In genomic region chr1:2547210-2548067, GRCh38 we compare ENCODE assay signal across 7 cellular contexts. TPM values are rescaled to one million over a fixed set of nuclear protein-coding genes. Genes with fewer than 3 reads are reported as not detected.
DNase-seq lines count a peak whose midpoint lies in the region; ATAC-seq, FAIRE-seq and TF ChIP-seq lines count a peak whose summit lies in the region.

No MANE protein-coding gene starts in this region.

- no peaks in the 10 kb centered on the region for H3K27me3 ChIP-seq in astrocyte (ENCODE audit: insufficient read depth, low read length)
- H3K27me3 ChIP-seq in lung (ENCODE audit: control insufficient read depth, insufficient read depth) = no peaks in the 10 kb centered on the region
- peaks cover 0 to 18% (median 12%) of the 10 kb centered on the region in 5 donors for H3K27me3 ChIP-seq in subcutaneous abdominal adipose tissue (ENCODE audit: control insufficient read depth in 5 of 5, insufficient read depth in 4 of 5, low read length in 5 of 5)

- H3K36me3 Mint-ChIP-seq in astrocyte (ENCODE audit: low read depth, unreplicated experiment) = no peaks in the 10 kb centered on the region

- peak; percentile 60 for TF ChIP-seq POLR2A in GM19193 (IDR thresholded peaks at IDR 0.05; ENCODE audit: extremely low read depth, insufficient read depth, insufficient read length)

- no peaks in the 10 kb centered on the region for H3K79me2 ChIP-seq in astrocyte (ENCODE audit: insufficient read depth, low read length)

- H3K4me1 ChIP-seq in astrocyte (ENCODE audit: insufficient read depth, low read length) = peaks cover 35% of the 10 kb centered on the region
- H3K4me1 ChIP-seq in lung (ENCODE audit: control insufficient read depth in 2 of 2, insufficient read depth in 2 of 2, low read length in 2 of 2) = peaks cover 3 to 16% of the 10 kb centered on the region in 2 donors
- H3K4me1 ChIP-seq in subcutaneous abdominal adipose tissue (ENCODE audit: control insufficient read depth in 5 of 5, insufficient read depth in 5 of 5, low read length in 5 of 5) = peaks cover 3 to 73% (median 60%) of the 10 kb centered on the region in 5 donors

- no peak for FAIRE-seq in astrocyte (lab: Jason Lieb, UNC)
- FAIRE-seq in frontal cortex (lab: Jason Lieb, UNC) = no peak

- H3K4me1 Mint-ChIP-seq in astrocyte (ENCODE audit: low read depth, unreplicated experiment) = no peaks in the 10 kb centered on the region

- peak; percentile 55 to 59 for DNase-seq in NOMO-1 (lab: John Stamatoyannopoulos, UW; ENCODE audit: unreplicated experiment in 2 of 2)
- DNase-seq in astrocyte (ENCODE audit: low read depth) = no peak
- DNase-seq in lung (ENCODE audit: low spot score) = no peak
- DNase-seq in frontal cortex (ENCODE audit: low spot score in 2 of 2) = no peak

- peak overlapping the region; percentile 76 for H3K4me3 Mint-ChIP-seq in astrocyte (ENCODE audit: unreplicated experiment)

- H3K27ac Mint-ChIP-seq in astrocyte (ENCODE audit: unreplicated experiment) = no peak overlapping the region

- H3K9ac ChIP-seq in astrocyte (ENCODE audit: low read length) (peak overlapping the region; percentile 62), subcutaneous abdominal adipose tissue (ENCODE audit: low read length in 5 of 5) (peak overlapping the region in 3 of 5 donors; percentile 58 to 70 (median 60))

- H2AFZ ChIP-seq in astrocyte (ENCODE audit: low read depth, low read length) = peak overlapping the region; percentile 61

- H3K27me3 Mint-ChIP-seq in astrocyte (ENCODE audit: low read depth, unreplicated experiment) = peaks cover 6% of the 10 kb centered on the region

- WGBS in lung, 2 donors = 9 to 15% methylated on average over 27 of the region's 27 CpGs

- TF ChIP-seq CTCF in astrocyte (IDR thresholded peaks at IDR 0.05; ENCODE audit: insufficient read depth, low read depth, low read length) = no peak
- no peak for TF ChIP-seq CTCF in lung (IDR thresholded peaks at IDR 0.05; ENCODE audit: control extremely low read depth, extremely low read depth)

- H3K9me3 ChIP-seq in astrocyte (ENCODE audit: insufficient read depth, low read depth, low read length) (no peaks in the 10 kb centered on the region), lung (ENCODE audit: control insufficient read depth in 2 of 2, insufficient read depth in 1 of 2, low read length in 1 of 2) (no peaks in the 10 kb centered on the region), subcutaneous abdominal adipose tissue (ENCODE audit: control insufficient read depth in 5 of 5, low read length in 5 of 5) (no peaks in the 10 kb centered on the region)

- H3K27ac ChIP-seq in astrocyte (ENCODE audit: low read depth, low read length) = no peak overlapping the region
- H3K27ac ChIP-seq in lung (ENCODE audit: low read depth in 1 of 2, low read length in 1 of 2) = peak overlapping the region; percentile 22 to 96
- peak overlapping the region; percentile 95 for H3K27ac ChIP-seq in subcutaneous abdominal adipose tissue (ENCODE audit: low read depth, low read length)

- H3K36me3 ChIP-seq in astrocyte (ENCODE audit: insufficient read depth, low read length) (no peaks in the 10 kb centered on the region), lung (ENCODE audit: control insufficient read depth in 2 of 2, insufficient read depth in 2 of 2, low read length in 2 of 2) (no peaks in the 10 kb centered on the region), subcutaneous abdominal adipose tissue (ENCODE audit: control insufficient read depth in 5 of 5, insufficient read depth in 5 of 5, low read length in 5 of 5) (no peaks in the 10 kb centered on the region)

- peak overlapping the region; percentile 85 for H3K4me2 ChIP-seq in astrocyte (ENCODE audit: low read length)

- ATAC-seq in lung (ENCODE audit: insufficient read depth, low FRiP score) (no peak), GM21619 (IDR thresholded peaks at IDR 0.05; ENCODE audit: unreplicated experiment) (no peak)

- H3K4me3 ChIP-seq in astrocyte (ENCODE audit: insufficient read depth, low read depth, low read length) = no peak overlapping the region
- peak overlapping the region; percentile 29 for H3K4me3 ChIP-seq in lung
- H3K4me3 ChIP-seq in subcutaneous abdominal adipose tissue (ENCODE audit: low read depth in 1 of 5, low read length in 5 of 5) = peak overlapping the region in 4 of 5 donors; percentile 25 to 68 (median 49)

- no peaks in the 10 kb centered on the region for H3K9me3 Mint-ChIP-seq in astrocyte (ENCODE audit: unreplicated experiment)

- H4K20me1 ChIP-seq in astrocyte (ENCODE audit: insufficient read depth, low read length) = no peaks in the 10 kb centered on the region

RNA-seq across cellular contexts. Expression of gene TNFRSF14, which starts 8.7 kb away (rescaled TPM):
- total RNA-seq in astrocyte (0.36 TPM in 1 of 2 replicates, not detected in the other), lung (100 to 1,000 TPM in 1 of 2 donors, 10 to 100 TPM in 1; 67.4 to 127 TPM), frontal cortex (2.4 TPM)
- 100 to 1,000 TPM; 191 to 200 TPM for polyA plus RNA-seq in lung

RNA-seq across cellular contexts. Expression of gene HES5, which starts 17.4 kb away (rescaled TPM):
- 0.22 TPM in 1 of 2 replicates, not detected in the other for total RNA-seq in astrocyte
- under 1 TPM; 0.46 to 1.00 TPM for total RNA-seq in lung
- under 1 TPM; 0.16 to 0.26 TPM for polyA plus RNA-seq in lung
- total RNA-seq in frontal cortex = 41.2 TPM

RNA-seq across cellular contexts. Expression of gene PANK4, which starts 21.0 kb away (rescaled TPM):
- total RNA-seq in astrocyte (23.1 and 26.3 TPM in 2 replicates), lung (10 to 100 TPM; 24.5 to 36.3 TPM), frontal cortex (32.6 TPM)
- polyA plus RNA-seq in lung = 10 to 100 TPM; 17.6 to 18.9 TPM

RNA-seq across cellular contexts. Expression of gene PRXL2B, which starts 39.1 kb away (rescaled TPM):
- 19.2 and 20.6 TPM in 2 replicates for total RNA-seq in astrocyte
- 10 to 100 TPM; 17.8 to 39.8 TPM for total RNA-seq in lung
- 10 to 100 TPM; 24.9 to 29.0 TPM for polyA plus RNA-seq in lung
- 12.6 TPM for total RNA-seq in frontal cortex

Comparison
In these comparisons a context has a peak if more than half of its experiments do, and no peak if none do; other contexts are left out.
1. DNase-seq: peak in NOMO-1 (2 of 2); none in astrocyte (single experiment), lung (single experiment) and frontal cortex (0 of 2).
2. RNA of gene TNFRSF14, which starts 8.7 kb away (total RNA-seq): 67.4 to 127 TPM in lung; 2.4 TPM in frontal cortex (single experiment) and 0.36 TPM in astrocyte; every median in the first group is over 10 times any median in the second.
3. RNA of gene HES5, which starts 17.4 kb away (total RNA-seq): 41.2 TPM in frontal cortex (single experiment); 0.46 to 1.00 TPM in lung and 0.22 TPM in astrocyte; every median in the first group is over 10 times any median in the second.